8 cellular contexts compared by ENCODE assay signal in genomic region chr12:56224102-56224701, GRCh38. TPM values are rescaled to one million over a fixed set of nuclear protein-coding genes. Genes with fewer than 3 reads are reported as not detected.
DNase-seq lines count a peak whose midpoint lies in the region; ATAC-seq, FAIRE-seq and TF ChIP-seq lines count a peak whose summit lies in the region.

Gene NABP2, plus strand, starts transcription at chr12:56224342. Its CDS starts 515 bp downstream, at chr12:56224857.

- peak within 1 kb of the TSS; percentile 80 for H3K9ac ChIP-seq in keratinocyte (ENCODE audit: control insufficient read depth, extremely low read depth, insufficient read depth, low read length)

- no peaks in the 10 kb centered on the region for H3K9me3 ChIP-seq in keratinocyte (ENCODE audit: control insufficient read depth, low read depth, low read length)

- peak within 1 kb of the TSS; percentile 55 to 94 (median 87) for H3K4me3 ChIP-seq in keratinocyte (ENCODE audit: control insufficient read depth in 2 of 3, extremely low read depth in 1 of 3, insufficient read depth in 2 of 3, low read depth in 1 of 3, low read length in 3 of 3)

- ATAC-seq in GM19035 (IDR thresholded peaks at IDR 0.05; ENCODE audit: unreplicated experiment) (peak; percentile 79), HG03354 (IDR thresholded peaks at IDR 0.05; ENCODE audit: poor library complexity, severe bottlenecking, unreplicated experiment) (peak; percentile 74)

- peaks cover 0 to 4% of the 10 kb centered on the region in 2 experiments for H3K36me3 ChIP-seq in keratinocyte (ENCODE audit: control insufficient read depth in 2 of 2, extremely low read depth in 1 of 2, insufficient read depth in 2 of 2, low read length in 2 of 2)

- H4K20me1 ChIP-seq in keratinocyte (ENCODE audit: control insufficient read depth, extremely low read depth, insufficient read depth, low read length) = no peaks in the 10 kb centered on the region

- H2AFZ ChIP-seq in keratinocyte (ENCODE audit: control insufficient read depth, low read length) = peak within 1 kb of the TSS; percentile 94

- dilution Hi-C loops in keratinocyte (cut with MboI; ENCODE audit: extremely low pct_ligation_motif_present, low sequenced_read_pairs) = no loop called here

- TF ChIP-seq CTCF in keratinocyte (optimal IDR thresholded peaks at IDR 0.05 in 1 of 3, IDR thresholded peaks at IDR 0.05 in 1 of 3, conservative IDR thresholded peaks at IDR 0.05 in 1 of 3; ENCODE audit: extremely low read depth in 1 of 3, insufficient read depth in 2 of 3, low read length in 3 of 3) = peak; percentile 80 to 89 (median 80)

- DNase-seq in Ammon's horn (ENCODE audit: low spot score) = peak; percentile 98
- peak; percentile 91 to 98 for DNase-seq in NCI-H446 (lab: John Stamatoyannopoulos, UW)
- peak; percentile 82 for DNase-seq in activated CD4-positive, alpha-beta T cell treated with anti-CD3 and anti-CD28 coated beads for 1 hour
- peak; percentile 98 for DNase-seq in cerebellum (ENCODE audit: low spot score)
- DNase-seq in keratinocyte (ENCODE audit: low read depth, low spot score) = peak; percentile 80
- DNase-seq in stimulated activated CD4-positive, alpha-beta T cell treated with anti-CD3 and anti-CD28 coated beads, Interleukin-15, amount 100 ng/mL, for 1 hour (ENCODE audit: low read depth in 1 of 2, low spot score in 1 of 2) = peak; percentile 80 to 91

- peak within 1 kb of the TSS; percentile 49 for H3K27ac ChIP-seq in keratinocyte (ENCODE audit: control insufficient read depth, insufficient read depth, low read length)

- peaks cover 24% of the 10 kb centered on the region for H3K79me2 ChIP-seq in keratinocyte (ENCODE audit: control insufficient read depth, insufficient read depth, low read length)

- no peaks in the 10 kb centered on the region for H3K27me3 ChIP-seq in keratinocyte (ENCODE audit: control insufficient read depth, extremely low read depth, insufficient read depth, low read length)

- H3K4me2 ChIP-seq in keratinocyte (ENCODE audit: control insufficient read depth, extremely low read depth, insufficient read depth, low read depth, low read length) = peak within 1 kb of the TSS; percentile 96

- no peaks in the 10 kb centered on the region for H3K9me1 ChIP-seq in keratinocyte (ENCODE audit: control insufficient read depth, extremely low read depth, insufficient read depth, low read length)

- H3K4me1 ChIP-seq in keratinocyte (ENCODE audit: control insufficient read depth, extremely low read depth, insufficient read depth, low read length) = peaks cover 24% of the 10 kb centered on the region

- no peak for FAIRE-seq in keratinocyte (lab: Jason Lieb, UNC)

RNA-seq across cellular contexts. Expression of gene NABP2, which starts in this region (rescaled TPM):
- 13.8 TPM for total RNA-seq in cerebellum
- 45.6 to 53.5 TPM (median 53.0 TPM) in 3 replicates for polyA plus RNA-seq in keratinocyte
- 30.6 TPM for polyA plus RNA-seq in keratinocyte (2011; ENCODE audit: low read depth)
- 39.4 and 44.0 TPM in 2 replicates for polyA plus RNA-seq in keratinocyte (2011; cell fraction: cytosol; rRNA removed)
- 11.3 and 13.9 TPM in 2 replicates for polyA plus RNA-seq in keratinocyte (2011; cell fraction: nucleus; rRNA removed)
- polyA plus RNA-seq in keratinocyte (2012; ENCODE audit: low replicate concordance) = 28.8 and 36.8 TPM in 2 replicates
- 16.8 to 27.1 TPM (median 23.0 TPM) in 3 replicates for polyA minus RNA-seq in keratinocyte
- 20.3 TPM for polyA minus RNA-seq in keratinocyte (2011; cell fraction: cytosol; rRNA and poly(A)+ RNA removed)
- polyA minus RNA-seq in keratinocyte (2011; cell fraction: nucleus; rRNA and poly(A)+ RNA removed) = 2.8 and 3.8 TPM in 2 replicates

Comparison
In these comparisons a context has a peak if more than half of its experiments do, and no peak if none do; other contexts are left out.
1. Peak in every context shown above with its lines: DNase-seq, ATAC-seq, H3K4me3 ChIP-seq and H3K27ac ChIP-seq.